1 cellular context compared by ENCODE assay signal in the genomic region with DNA sequence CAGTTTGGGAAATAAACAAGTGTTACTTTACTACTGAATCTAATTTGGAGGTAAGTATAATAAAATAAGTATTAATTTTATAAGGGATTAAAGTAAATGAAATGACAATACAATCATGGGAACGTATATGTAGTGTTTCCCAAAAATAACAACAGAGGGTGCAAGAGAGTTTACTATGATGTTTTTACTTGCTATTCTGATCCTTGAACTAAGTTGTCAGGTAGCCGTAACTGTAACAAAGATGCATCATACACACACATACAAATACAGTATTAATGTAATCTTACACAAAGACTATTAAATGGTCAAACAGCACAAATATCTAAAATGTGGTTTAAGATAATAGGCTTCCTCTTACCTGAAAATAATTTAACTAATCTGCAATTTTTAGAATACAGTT.
TF ChIP-seq lines count a peak whose summit lies in the region.

No MANE protein-coding gene starts in this region.

TF ChIP-seq in HCT116, 20 proteins besides CTCF, POLR2A, EP300 and RAD21 (continued from another document):
- TF ChIP-seq, protein P1, sequence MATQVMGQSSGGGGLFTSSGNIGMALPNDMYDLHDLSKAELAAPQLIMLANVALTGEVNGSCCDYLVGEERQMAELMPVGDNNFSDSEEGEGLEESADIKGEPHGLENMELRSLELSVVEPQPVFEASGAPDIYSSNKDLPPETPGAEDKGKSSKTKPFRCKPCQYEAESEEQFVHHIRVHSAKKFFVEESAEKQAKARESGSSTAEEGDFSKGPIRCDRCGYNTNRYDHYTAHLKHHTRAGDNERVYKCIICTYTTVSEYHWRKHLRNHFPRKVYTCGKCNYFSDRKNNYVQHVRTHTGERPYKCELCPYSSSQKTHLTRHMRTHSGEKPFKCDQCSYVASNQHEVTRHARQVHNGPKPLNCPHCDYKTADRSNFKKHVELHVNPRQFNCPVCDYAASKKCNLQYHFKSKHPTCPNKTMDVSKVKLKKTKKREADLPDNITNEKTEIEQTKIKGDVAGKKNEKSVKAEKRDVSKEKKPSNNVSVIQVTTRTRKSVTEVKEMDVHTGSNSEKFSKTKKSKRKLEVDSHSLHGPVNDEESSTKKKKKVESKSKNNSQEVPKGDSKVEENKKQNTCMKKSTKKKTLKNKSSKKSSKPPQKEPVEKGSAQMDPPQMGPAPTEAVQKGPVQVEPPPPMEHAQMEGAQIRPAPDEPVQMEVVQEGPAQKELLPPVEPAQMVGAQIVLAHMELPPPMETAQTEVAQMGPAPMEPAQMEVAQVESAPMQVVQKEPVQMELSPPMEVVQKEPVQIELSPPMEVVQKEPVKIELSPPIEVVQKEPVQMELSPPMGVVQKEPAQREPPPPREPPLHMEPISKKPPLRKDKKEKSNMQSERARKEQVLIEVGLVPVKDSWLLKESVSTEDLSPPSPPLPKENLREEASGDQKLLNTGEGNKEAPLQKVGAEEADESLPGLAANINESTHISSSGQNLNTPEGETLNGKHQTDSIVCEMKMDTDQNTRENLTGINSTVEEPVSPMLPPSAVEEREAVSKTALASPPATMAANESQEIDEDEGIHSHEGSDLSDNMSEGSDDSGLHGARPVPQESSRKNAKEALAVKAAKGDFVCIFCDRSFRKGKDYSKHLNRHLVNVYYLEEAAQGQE (IDR thresholded peaks at IDR 0.05; ENCODE audit: low read depth) = no peak
- TF ChIP-seq TCF7L2 (IDR thresholded peaks at IDR 0.05; ENCODE audit: borderline replicate concordance, extremely low read depth, insufficient read depth, insufficient read length) = no peak
TF ChIP-seq in HCT116: peak in this region for 0.
